8 cellular contexts compared by ENCODE assay signal in genomic region chr5:134004626-134005414, GRCh38. TPM values are rescaled to one million over a fixed set of nuclear protein-coding genes. Genes with fewer than 3 reads are reported as not detected.
DNase-seq lines count a peak whose midpoint lies in the region; ATAC-seq and TF ChIP-seq lines count a peak whose summit lies in the region.

VDAC1 (minus strand) TSS chr5:134004975; CDS start chr5:133993012, 11,963 bp downstream.

- ATAC-seq in GM18520 (IDR thresholded peaks at IDR 0.05; ENCODE audit: unreplicated experiment) (peak; percentile 60), HG03060 (IDR thresholded peaks at IDR 0.05; ENCODE audit: low read depth, unreplicated experiment) (peak; percentile 49), left lobe of liver (peak; percentile 87)

- DNase-seq in NCI-H2196 treated with DMSO at 0.1 percent for 48 hours (lab: John Stamatoyannopoulos, UW; ENCODE audit: unreplicated experiment) (peak; percentile 36), colonic mucosa (peak; percentile 72), left lobe of liver (ENCODE audit: low spot score) (peak; percentile 84)
- peak; percentile 88 for DNase-seq in activated CD4-positive, alpha-beta T cell treated with anti-CD3 and anti-CD28 coated beads for 48 hours
- DNase-seq in stimulated activated CD4-positive, alpha-beta T cell treated with anti-CD3 and anti-CD28 coated beads, Interleukin-2, amount 100 ng/mL, for 48 hours, result peak; percentile 69 to 71

- intact Hi-C loops in colonic mucosa (cut with DNase I), result no loop called here

- H3K9me3 ChIP-seq in colonic mucosa, result no peaks in the 10 kb centered on the region

- peaks cover 37% of the 10 kb centered on the region for H3K4me1 ChIP-seq in ACC112 (ENCODE audit: control insufficient read depth, insufficient read depth, low read length, unreplicated experiment)
- peaks cover 25% of the 10 kb centered on the region for H3K4me1 ChIP-seq in colonic mucosa

- no peak for TF ChIP-seq CTCF in colonic mucosa (IDR thresholded peaks at IDR 0.05)

- peak within 1 kb of the TSS; percentile 97 for H3K4me3 ChIP-seq in ACC112 (ENCODE audit: low read depth, low read length)
- H3K4me3 ChIP-seq in colonic mucosa, result peak within 1 kb of the TSS; percentile 91

- no peaks in the 10 kb centered on the region for H3K27me3 ChIP-seq in ACC112 (ENCODE audit: insufficient read depth, low read length)
- no peaks in the 10 kb centered on the region for H3K27me3 ChIP-seq in colonic mucosa

- H3K79me2 ChIP-seq in ACC112 (ENCODE audit: control insufficient read depth, insufficient read depth, low read length, unreplicated experiment), result peaks cover 56% of the 10 kb centered on the region

- H2AFZ ChIP-seq in ACC112 (ENCODE audit: low read length, unreplicated experiment), result peak within 1 kb of the TSS; percentile 58

- H3K27ac ChIP-seq in ACC112 (ENCODE audit: low read depth, low read length), result peak within 1 kb of the TSS; percentile 99
- H3K27ac ChIP-seq in colonic mucosa, result peak within 1 kb of the TSS; percentile 96

- peak within 1 kb of the TSS; percentile 89 to 100 for H3K9ac ChIP-seq in colonic mucosa (ENCODE audit: low read depth in 2 of 2, low read length in 2 of 2)

- H3K36me3 ChIP-seq in ACC112 (ENCODE audit: insufficient read depth, low read length) (peaks cover 5% of the 10 kb centered on the region; the same call in 1 of the 2 replicates), colonic mucosa (no peaks in the 10 kb centered on the region)

RNA-seq across cellular contexts. Expression of gene VDAC1, which starts in this region (rescaled TPM):
- total RNA-seq in colonic mucosa (100 to 1,000 TPM; 297 to 306 TPM), left lobe of liver (91.2 TPM)

Comparison
In these comparisons a context has a peak if more than half of its experiments do, and no peak if none do; other contexts are left out.
1. Peak in every context shown above with its lines: DNase-seq, ATAC-seq, H3K4me3 ChIP-seq and H3K27ac ChIP-seq.
2. DNase-seq: peak in every context shown above with its lines; median percentile 88 in activated CD4-positive, alpha-beta T cell treated with anti-CD3 and anti-CD28 coated beads for 48 hours; 84 in left lobe of liver; 72 in colonic mucosa; 70 in stimulated activated CD4-positive, alpha-beta T cell treated with anti-CD3 and anti-CD28 coated beads, Interleukin-2, amount 100 ng/mL, for 48 hours; 36 in NCI-H2196 treated with DMSO at 0.1 percent for 48 hours.